ENCODE assay signal across 12 cellular contexts in the genomic region with DNA sequence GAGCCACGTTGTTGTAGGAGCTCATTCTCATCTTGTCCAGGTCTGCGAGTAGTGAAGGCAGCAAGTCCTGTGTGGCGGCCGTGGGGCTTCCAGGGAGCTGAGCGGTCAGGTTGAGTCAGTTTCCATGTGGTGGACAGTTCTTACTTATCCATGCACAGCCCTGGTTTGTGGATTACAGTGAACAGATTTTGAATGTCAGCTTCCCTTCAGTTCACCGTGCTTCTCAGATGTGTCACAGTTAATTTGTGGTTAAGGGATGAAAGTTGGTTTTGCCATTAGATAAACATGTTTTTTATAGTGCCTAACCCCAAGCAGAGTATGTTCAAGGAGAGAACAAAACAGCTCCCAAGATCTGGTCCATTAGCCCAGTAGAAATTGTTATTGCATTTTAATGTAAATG.
DNase-seq lines count a peak whose midpoint lies in the region; ATAC-seq and TF ChIP-seq lines count a peak whose summit lies in the region.
"Had no signal": no experiment of that assay in that cellular context is flagged by ENCODE, and none has a peak within 500 bp of the region (broad histone marks: within the 10 kb centered on the region; RNA-seq: fewer than 3 reads in every experiment).

No MANE protein-coding gene starts in this region.

- H3K27me3 Mint-ChIP-seq in WTC11 (ENCODE audit: low read depth): no peaks in the 10 kb centered on the region

- H3K4me3 Mint-ChIP-seq in WTC11: no peak overlapping the region

- no peaks in the 10 kb centered on the region for H3K36me3 Mint-ChIP-seq in WTC11

- H3K4me2 ChIP-seq in Karpas-422 (ENCODE audit: low read depth, low read length, poor library complexity, severe bottlenecking): no peak overlapping the region

- H3K4me3 ChIP-seq in ACC112 (ENCODE audit: low read depth, low read length) (peak overlapping the region; percentile 39; the same call in 1 of the 2 replicates), Karpas-422 (ENCODE audit: low read length) (no peak overlapping the region)
- H3K4me3 ChIP-seq: spleen had no signal

- POLR2A ChIA-PET in WTC11 (lab: Charles Lee): no interaction called here

- peaks cover 11% of the 10 kb centered on the region; the same call in 1 of the 2 replicates for H3K36me3 ChIP-seq in ACC112 (ENCODE audit: insufficient read depth, low read length)
- H3K36me3 ChIP-seq in Karpas-422 (ENCODE audit: insufficient read depth, low read length): no peaks in the 10 kb centered on the region

- H3K9me2 ChIP-seq in Karpas-422 (replicated peaks; ENCODE audit: insufficient read depth, low read length): no peaks in the 10 kb centered on the region

- no peaks in the 10 kb centered on the region for H3K9me3 ChIP-seq in Karpas-422 (ENCODE audit: low read length)
- H3K9me3 ChIP-seq: spleen had no signal

- H3K27me3 ChIP-seq in ACC112 (ENCODE audit: insufficient read depth, low read length) (no peaks in the 10 kb centered on the region), Karpas-422 (ENCODE audit: low read length) (no peaks in the 10 kb centered on the region)
- H3K27me3 ChIP-seq: spleen had no signal

- CTCF ChIA-PET in WTC11 (lab: Charles Lee): interaction anchor here (0.8 kb wide), 1 partner anchor 221 kb away, joined by 3 read pairs; no protein-coding TSS in a partner anchor

- H3K4me1 ChIP-seq in ACC112 (ENCODE audit: control insufficient read depth, insufficient read depth, low read length, unreplicated experiment) (peaks cover 44% of the 10 kb centered on the region), Karpas-422 (ENCODE audit: low read length) (peaks cover 13% of the 10 kb centered on the region)

- peak overlapping the region; percentile 66 for H3K27ac Mint-ChIP-seq in WTC11

- H3K79me2 ChIP-seq in ACC112 (ENCODE audit: control insufficient read depth, insufficient read depth, low read length, unreplicated experiment) (peaks cover 46% of the 10 kb centered on the region), Karpas-422 (ENCODE audit: low read length) (peaks cover 95% of the 10 kb centered on the region)

- no peaks in the 10 kb centered on the region for H4K20me1 ChIP-seq in Karpas-422 (ENCODE audit: insufficient read depth, low read depth, low read length)

- TF ChIP-seq CTCF in WTC11 (IDR thresholded peaks at IDR 0.05): no peak

- peaks cover 43% of the 10 kb centered on the region for H3K4me1 Mint-ChIP-seq in WTC11

- DNase-seq in EH (ENCODE audit: low read depth): peak; percentile 91
- DNase-seq in WTC11 (ENCODE audit: low spot score): no peak
- peak; percentile 17 for DNase-seq in fibroblast of the conjunctiva (ENCODE audit: low read depth)
- no peak for DNase-seq in Karpas-422
- no peak for DNase-seq in NCI-H446 (lab: John Stamatoyannopoulos, UW)
- no peak for DNase-seq in NCI-H510A (lab: John Stamatoyannopoulos, UW)
- DNase-seq: erythroblast, SIG-M5, spleen had no signal

- H3K9me3 Mint-ChIP-seq in WTC11: no peaks in the 10 kb centered on the region

- H3K9ac ChIP-seq in Karpas-422 (ENCODE audit: low read length): no peak overlapping the region

- H3K27ac ChIP-seq in ACC112 (ENCODE audit: low read depth, low read length) (peak overlapping the region; percentile 95), Karpas-422 (ENCODE audit: low read length) (no peak overlapping the region)
- H3K27ac ChIP-seq: spleen had no signal

- H2AFZ ChIP-seq in ACC112 (ENCODE audit: low read length, unreplicated experiment) (no peak overlapping the region), Karpas-422 (ENCODE audit: low read length) (no peak overlapping the region)

- ATAC-seq in WTC11 (no peak), GM19452 (IDR thresholded peaks at IDR 0.05; ENCODE audit: unreplicated experiment) (no peak)
- ATAC-seq: HCT116 had no signal

TF ChIP-seq in WTC11, 78 proteins besides CTCF, POLR2A, EP300 and RAD21 (continues in another document):
- TF ChIP-seq, protein P1, sequence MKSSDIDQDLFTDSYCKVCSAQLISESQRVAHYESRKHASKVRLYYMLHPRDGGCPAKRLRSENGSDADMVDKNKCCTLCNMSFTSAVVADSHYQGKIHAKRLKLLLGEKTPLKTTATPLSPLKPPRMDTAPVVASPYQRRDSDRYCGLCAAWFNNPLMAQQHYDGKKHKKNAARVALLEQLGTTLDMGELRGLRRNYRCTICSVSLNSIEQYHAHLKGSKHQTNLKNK (CRISPR knock-in tag; IDR thresholded peaks at IDR 0.05): no peak
- TF ChIP-seq, protein P2, sequence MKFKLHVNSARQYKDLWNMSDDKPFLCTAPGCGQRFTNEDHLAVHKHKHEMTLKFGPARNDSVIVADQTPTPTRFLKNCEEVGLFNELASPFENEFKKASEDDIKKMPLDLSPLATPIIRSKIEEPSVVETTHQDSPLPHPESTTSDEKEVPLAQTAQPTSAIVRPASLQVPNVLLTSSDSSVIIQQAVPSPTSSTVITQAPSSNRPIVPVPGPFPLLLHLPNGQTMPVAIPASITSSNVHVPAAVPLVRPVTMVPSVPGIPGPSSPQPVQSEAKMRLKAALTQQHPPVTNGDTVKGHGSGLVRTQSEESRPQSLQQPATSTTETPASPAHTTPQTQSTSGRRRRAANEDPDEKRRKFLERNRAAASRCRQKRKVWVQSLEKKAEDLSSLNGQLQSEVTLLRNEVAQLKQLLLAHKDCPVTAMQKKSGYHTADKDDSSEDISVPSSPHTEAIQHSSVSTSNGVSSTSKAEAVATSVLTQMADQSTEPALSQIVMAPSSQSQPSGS (CRISPR knock-in tag; IDR thresholded peaks at IDR 0.05; ENCODE audit: borderline replicate concordance, low read depth): no peak
- TF ChIP-seq ZNF425 (CRISPR knock-in tag; conservative IDR thresholded peaks at IDR 0.05) (no peak), MXD4 (CRISPR knock-in tag; IDR thresholded peaks at IDR 0.05; ENCODE audit: borderline replicate concordance) (no peak), PRDM15 (CRISPR knock-in tag; IDR thresholded peaks at IDR 0.05) (no peak)
- TF ChIP-seq, protein P3, sequence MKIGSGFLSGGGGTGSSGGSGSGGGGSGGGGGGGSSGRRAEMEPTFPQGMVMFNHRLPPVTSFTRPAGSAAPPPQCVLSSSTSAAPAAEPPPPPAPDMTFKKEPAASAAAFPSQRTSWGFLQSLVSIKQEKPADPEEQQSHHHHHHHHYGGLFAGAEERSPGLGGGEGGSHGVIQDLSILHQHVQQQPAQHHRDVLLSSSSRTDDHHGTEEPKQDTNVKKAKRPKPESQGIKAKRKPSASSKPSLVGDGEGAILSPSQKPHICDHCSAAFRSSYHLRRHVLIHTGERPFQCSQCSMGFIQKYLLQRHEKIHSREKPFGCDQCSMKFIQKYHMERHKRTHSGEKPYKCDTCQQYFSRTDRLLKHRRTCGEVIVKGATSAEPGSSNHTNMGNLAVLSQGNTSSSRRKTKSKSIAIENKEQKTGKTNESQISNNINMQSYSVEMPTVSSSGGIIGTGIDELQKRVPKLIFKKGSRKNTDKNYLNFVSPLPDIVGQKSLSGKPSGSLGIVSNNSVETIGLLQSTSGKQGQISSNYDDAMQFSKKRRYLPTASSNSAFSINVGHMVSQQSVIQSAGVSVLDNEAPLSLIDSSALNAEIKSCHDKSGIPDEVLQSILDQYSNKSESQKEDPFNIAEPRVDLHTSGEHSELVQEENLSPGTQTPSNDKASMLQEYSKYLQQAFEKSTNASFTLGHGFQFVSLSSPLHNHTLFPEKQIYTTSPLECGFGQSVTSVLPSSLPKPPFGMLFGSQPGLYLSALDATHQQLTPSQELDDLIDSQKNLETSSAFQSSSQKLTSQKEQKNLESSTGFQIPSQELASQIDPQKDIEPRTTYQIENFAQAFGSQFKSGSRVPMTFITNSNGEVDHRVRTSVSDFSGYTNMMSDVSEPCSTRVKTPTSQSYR (CRISPR knock-in tag; IDR thresholded peaks at IDR 0.05): no peak

Comparison
In these comparisons a context has a peak if more than half of its experiments do, and no peak if none do; other contexts are left out.
1. DNase-seq: peak in EH (single experiment) and fibroblast of the conjunctiva (single experiment); none in WTC11 (single experiment), Karpas-422 (single experiment), NCI-H446 (0 of 2) and NCI-H510A (single experiment).